21 cellular contexts compared by ENCODE assay signal in the genomic region with DNA sequence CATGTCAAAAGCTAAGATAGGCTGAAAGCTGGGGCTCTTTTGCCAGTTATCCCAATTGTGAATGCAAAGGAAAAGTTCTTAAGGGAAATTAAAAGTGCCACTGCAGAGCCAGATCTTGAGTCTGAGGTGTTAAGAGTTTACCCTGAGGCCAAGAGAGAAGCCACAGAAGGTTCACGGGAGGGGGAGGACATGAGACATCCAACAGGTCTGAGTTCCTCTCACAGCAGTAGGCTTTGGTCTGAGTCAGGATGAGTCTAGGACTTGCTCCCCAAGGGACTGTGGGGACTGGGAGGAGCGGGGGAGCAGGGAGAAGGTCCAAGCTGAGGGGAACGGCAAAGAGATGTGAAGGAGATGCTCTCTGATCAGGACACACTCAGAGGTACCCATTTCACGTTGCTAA.
DNase-seq lines count a peak whose midpoint lies in the region; ATAC-seq, FAIRE-seq and TF ChIP-seq lines count a peak whose summit lies in the region.
"Had no signal": no experiment of that assay in that cellular context is flagged by ENCODE, and none has a peak within 500 bp of the region (broad histone marks: within the 10 kb centered on the region; RNA-seq: fewer than 3 reads in every experiment).

No MANE protein-coding gene starts in this region.

- TF ChIP-seq EP300 in H1 (IDR thresholded peaks at IDR 0.05; ENCODE audit: borderline replicate concordance in 1 of 2, low read depth in 2 of 2, low read length in 2 of 2): no peak

- no peaks in the 10 kb centered on the region for H3K4me1 ChIP-seq in H1 (replicated peaks in 1 of 4; ENCODE audit: control insufficient read depth in 3 of 4, insufficient read depth in 4 of 4, low read length in 3 of 4)
- H3K4me1 ChIP-seq in neuronal stem cell (ENCODE audit: control insufficient read depth in 2 of 2, insufficient read depth in 1 of 2, low read depth in 1 of 2, low read length in 2 of 2): no peaks in the 10 kb centered on the region
- no peaks in the 10 kb centered on the region for H3K4me1 ChIP-seq in right lobe of liver
- H3K4me1 ChIP-seq: HAP-1 had no signal

- H2AK5ac ChIP-seq in H1 (ENCODE audit: low read depth, low read length): no peak overlapping the region
- no peak overlapping the region for H2AK5ac ChIP-seq in neuronal stem cell (ENCODE audit: low read depth, low read length)

- DNase-seq in ELF-1 (ENCODE audit: low read depth, low spot score) (peak; percentile 36), RPMI7951 (ENCODE audit: low read depth) (peak; percentile 64), H1 (ENCODE audit: low read depth in 1 of 2, low spot score in 2 of 2) (no peak), neuronal stem cell (ENCODE audit: low spot score) (no peak), NCI-H526 treated with DMSO at 0.1 percent for 48 hours (lab: John Stamatoyannopoulos, UW) (no peak), mucosa of gallbladder (ENCODE audit: low spot score) (no peak), right lobe of liver (no peak)
- DNase-seq: MV-4-11, NCI-H1105 treated with DMSO at 0.1 percent for 48 hours, NCI-H1694, NCI-H2081, NCI-H2171, NCI-H345, NCI-H524 treated with DMSO at 0.1 percent for 48 hours, Right ventricle myocardium superior had no signal

- H4K20me1 ChIP-seq in H1 (replicated peaks in 1 of 2; ENCODE audit: control insufficient read depth in 1 of 2, insufficient read depth in 2 of 2, low read length in 2 of 2): no peaks in the 10 kb centered on the region

- no peak overlapping the region for H3K56ac ChIP-seq in H1 (replicated peaks; ENCODE audit: insufficient read length, low read depth, low read length)

- H4K91ac ChIP-seq in H1 (replicated peaks; ENCODE audit: insufficient read length, low read length) (no peak overlapping the region), neuronal stem cell (ENCODE audit: low read depth, low read length, poor library complexity) (no peak overlapping the region)

- POLR2A ChIA-PET in H1 (lab: Charles Lee; ENCODE audit: partially characterized antibody): no interaction called here

- no peak overlapping the region for H3K4me3 ChIP-seq in H1 (ENCODE audit: extremely low read depth in 1 of 4, insufficient read depth in 2 of 4, low read depth in 3 of 4, low read length in 4 of 4)
- H3K4me3 ChIP-seq in neuronal stem cell (ENCODE audit: low read length in 2 of 2): no peak overlapping the region
- H3K4me3 ChIP-seq in right lobe of liver: no peak overlapping the region
- H3K4me3 ChIP-seq: HAP-1, K562 had no signal

- no peak for FAIRE-seq in H1 (lab: Jason Lieb, UNC)
- FAIRE-seq: A204.1, HepG2, K562, RCC 7860 had no signal

- H3K27ac ChIP-seq in H1 (ENCODE audit: low read depth, low read length) (no peak overlapping the region), neuronal stem cell (replicated peaks; ENCODE audit: low read length) (no peak overlapping the region), right lobe of liver (no peak overlapping the region)
- H3K27ac ChIP-seq: C4-2B had no signal

- H3K4ac ChIP-seq in H1 (replicated peaks; ENCODE audit: insufficient read length, low read depth, low read length) (no peak overlapping the region), neuronal stem cell (ENCODE audit: low read length) (no peak overlapping the region)

- ATAC-seq in right lobe of liver: no peak
- ATAC-seq: HepG2, K562 had no signal

- 85% methylated on average over 4 of the region's 4 CpGs; no CpG with 5 or more reads in 1 of the 2 experiments for WGBS in H1 (ENCODE audit: extremely low coverage in 1 of 2, insufficient coverage in 1 of 2, insufficient read length in 1 of 2, insufficient replicate concordance in 2 of 2, low coverage in 1 of 2, low lambda C conversion rate in 2 of 2, missing lambda C conversion rate in 1 of 2), 2 experiments
- WGBS in neuronal stem cell (ENCODE audit: extremely low coverage in 2 of 2, insufficient read length in 2 of 2, insufficient replicate concordance in 1 of 2), 2 donors: no CpG with 5 or more reads among the region's 4 CpGs
- 70% methylated on average over 2 of the region's 4 CpGs for WGBS in right lobe of liver (ENCODE audit: insufficient coverage, low coverage, low lambda C conversion rate, missing lambda C conversion rate)

- no peak overlapping the region for H4K8ac ChIP-seq in H1 (ENCODE audit: extremely low read depth, insufficient read depth, low read length)
- no peak overlapping the region for H4K8ac ChIP-seq in neuronal stem cell (ENCODE audit: low read depth, low read length)

- H3K79me2 ChIP-seq in H1 (ENCODE audit: control insufficient read depth in 1 of 2, insufficient read depth in 2 of 2, low read length in 2 of 2): no peaks in the 10 kb centered on the region

- H4K5ac ChIP-seq in H1 (ENCODE audit: insufficient read length, low read depth, low read length): no peak overlapping the region

- no peak for TF ChIP-seq CTCF in H1 (IDR thresholded peaks at IDR 0.05; ENCODE audit: control extremely low read depth in 1 of 3, insufficient read depth in 1 of 3, low read depth in 1 of 3, low read length in 3 of 3)
- TF ChIP-seq CTCF in right lobe of liver (IDR thresholded peaks at IDR 0.05): no peak

- H3K79me1 ChIP-seq in H1 (ENCODE audit: low read depth, low read length) (no peaks in the 10 kb centered on the region), neuronal stem cell (ENCODE audit: low read depth, low read length) (no peaks in the 10 kb centered on the region)

- H3K9ac ChIP-seq in H1 (replicated peaks in 1 of 4; ENCODE audit: extremely low read depth in 1 of 4, low read depth in 3 of 4, low read length in 3 of 4) (no peak overlapping the region), neuronal stem cell (ENCODE audit: low read depth, low read length, poor library complexity) (no peak overlapping the region)

- peak overlapping the region; percentile 65 for H2BK20ac ChIP-seq in H1 (ENCODE audit: low read length)

- no peak for TF ChIP-seq POLR2A in H1 (IDR thresholded peaks at IDR 0.05; ENCODE audit: control extremely low read depth in 1 of 2, low read depth in 2 of 2, low read length in 2 of 2)
- no peak for TF ChIP-seq POLR2A in right lobe of liver (IDR thresholded peaks at IDR 0.05)

- H2BK5ac ChIP-seq in H1 (ENCODE audit: low read depth, low read length) (no peak overlapping the region), neuronal stem cell (ENCODE audit: low read length) (no peak overlapping the region)

- H3K36me3 ChIP-seq in H1 (ENCODE audit: control insufficient read depth in 2 of 4, insufficient read depth in 4 of 4, low read length in 3 of 4) (no peaks in the 10 kb centered on the region), neuronal stem cell (replicated peaks in 1 of 2; ENCODE audit: control insufficient read depth in 2 of 2, insufficient read depth in 2 of 2, low read length in 2 of 2) (no peaks in the 10 kb centered on the region), right lobe of liver (no peaks in the 10 kb centered on the region)
- H3K36me3 ChIP-seq: HAP-1 had no signal

- CTCF ChIA-PET in H1 (lab: Charles Lee; ENCODE audit: partially characterized antibody): interaction anchor here (1.0 to 2.7 kb wide), 2 partner anchors 18 to 36 kb away, joined by 3 to 7 read pairs; no protein-coding TSS in a partner anchor

- no peaks in the 10 kb centered on the region for H3K23me2 ChIP-seq in H1 (ENCODE audit: low read depth, low read length)

- H2AFZ ChIP-seq in H1 (ENCODE audit: low read length): no peak overlapping the region
- no peak overlapping the region for H2AFZ ChIP-seq in neuronal stem cell (ENCODE audit: low read length)

- no peak overlapping the region for H3K14ac ChIP-seq in H1 (ENCODE audit: insufficient read length)
- H3K14ac ChIP-seq in neuronal stem cell (ENCODE audit: low read length): no peak overlapping the region

- no peak overlapping the region for H3K18ac ChIP-seq in H1 (ENCODE audit: extremely low read depth, low read length)
- peak overlapping the region; percentile 11 for H3K18ac ChIP-seq in neuronal stem cell (ENCODE audit: low read length)

- H3K9me3 ChIP-seq in H1 (ENCODE audit: insufficient read depth in 2 of 2, low read depth in 1 of 2, low read length in 1 of 2) (peaks cover 3 to 11% of the 10 kb centered on the region in 2 experiments; a peak in 1 of 4 replicates), neuronal stem cell (replicated peaks in 1 of 2; ENCODE audit: control insufficient read depth in 2 of 2, insufficient read depth in 1 of 2, low read depth in 1 of 2, low read length in 2 of 2) (peaks cover 0 to 4% of the 10 kb centered on the region in 2 donors), right lobe of liver (no peaks in the 10 kb centered on the region)
- H3K9me3 ChIP-seq: HAP-1 had no signal

- H3K4me2 ChIP-seq in H1 (ENCODE audit: insufficient read depth in 1 of 2, low read depth in 2 of 2, low read length in 2 of 2): no peak overlapping the region
- H3K4me2 ChIP-seq in neuronal stem cell (ENCODE audit: insufficient read depth, low read length, poor library complexity, severe bottlenecking): no peak overlapping the region

- intact Hi-C loops in right lobe of liver (cut with DNase I): no loop called here

- H2BK12ac ChIP-seq in H1 (ENCODE audit: low read depth, low read length): no peak overlapping the region
- H2BK12ac ChIP-seq in neuronal stem cell (ENCODE audit: low read length): no peak overlapping the region

- no peak overlapping the region for H3K23ac ChIP-seq in H1 (ENCODE audit: insufficient read length)
- H3K23ac ChIP-seq in neuronal stem cell (ENCODE audit: low read depth, low read length, poor library complexity): no peak overlapping the region

- TF ChIP-seq RAD21 in H1 (IDR thresholded peaks at IDR 0.05 in 1 of 2, conservative IDR thresholded peaks at IDR 0.05 in 1 of 2; ENCODE audit: low read depth in 2 of 2, low read length in 2 of 2): no peak

- H2BK15ac ChIP-seq in H1 (ENCODE audit: low read length): no peak overlapping the region
- H2BK15ac ChIP-seq in neuronal stem cell (ENCODE audit: low read length): no peak overlapping the region

- no peak overlapping the region for H2BK120ac ChIP-seq in H1 (replicated peaks; ENCODE audit: low read depth, low read length)
- H2BK120ac ChIP-seq in neuronal stem cell (ENCODE audit: low read depth, low read length): no peak overlapping the region

- no peaks in the 10 kb centered on the region for H3K27me3 ChIP-seq in H1 (replicated peaks in 1 of 4; ENCODE audit: control insufficient read depth in 3 of 4, extremely low read depth in 1 of 4, insufficient read depth in 3 of 4, low read length in 3 of 4)
- no peaks in the 10 kb centered on the region for H3K27me3 ChIP-seq in neuronal stem cell (ENCODE audit: control insufficient read depth in 3 of 3, insufficient read depth in 3 of 3, low read depth in 1 of 3, low read length in 3 of 3)
- H3K27me3 ChIP-seq in right lobe of liver: no peaks in the 10 kb centered on the region

TF ChIP-seq in H1, 55 proteins besides CTCF, POLR2A, EP300 and RAD21 (continues in another document):
- TF ChIP-seq SIN3A (conservative IDR thresholded peaks at IDR 0.05 in 1 of 2, IDR thresholded peaks at IDR 0.05 in 1 of 2; ENCODE audit: low read depth in 1 of 2, low read length in 2 of 2) (no peak), SIX5 (IDR thresholded peaks at IDR 0.05; ENCODE audit: low read depth, low read length) (no peak), MAFK (IDR thresholded peaks at IDR 0.05; ENCODE audit: low read depth, low read length) (no peak), TBP (IDR thresholded peaks at IDR 0.05; ENCODE audit: low read depth, low read length) (no peak), RFX5 (IDR thresholded peaks at IDR 0.05; ENCODE audit: borderline replicate concordance, low read depth, low read length) (no peak), SAP30 (IDR thresholded peaks at IDR 0.05; ENCODE audit: insufficient read depth, insufficient replicate concordance, low read length) (no peak), KDM5A (IDR thresholded peaks at IDR 0.05; ENCODE audit: low read length) (no peak)

Comparison
In these comparisons a context has a peak if more than half of its experiments do, and no peak if none do; other contexts are left out.
1. DNase-seq: peak in ELF-1 (single experiment) and RPMI7951 (single experiment); none in H1 (0 of 2), neuronal stem cell (single experiment), NCI-H526 treated with DMSO at 0.1 percent for 48 hours (single experiment), mucosa of gallbladder (single experiment) and right lobe of liver (0 of 3).